ENCODE assay signal across 12 cellular contexts in the genomic region with DNA sequence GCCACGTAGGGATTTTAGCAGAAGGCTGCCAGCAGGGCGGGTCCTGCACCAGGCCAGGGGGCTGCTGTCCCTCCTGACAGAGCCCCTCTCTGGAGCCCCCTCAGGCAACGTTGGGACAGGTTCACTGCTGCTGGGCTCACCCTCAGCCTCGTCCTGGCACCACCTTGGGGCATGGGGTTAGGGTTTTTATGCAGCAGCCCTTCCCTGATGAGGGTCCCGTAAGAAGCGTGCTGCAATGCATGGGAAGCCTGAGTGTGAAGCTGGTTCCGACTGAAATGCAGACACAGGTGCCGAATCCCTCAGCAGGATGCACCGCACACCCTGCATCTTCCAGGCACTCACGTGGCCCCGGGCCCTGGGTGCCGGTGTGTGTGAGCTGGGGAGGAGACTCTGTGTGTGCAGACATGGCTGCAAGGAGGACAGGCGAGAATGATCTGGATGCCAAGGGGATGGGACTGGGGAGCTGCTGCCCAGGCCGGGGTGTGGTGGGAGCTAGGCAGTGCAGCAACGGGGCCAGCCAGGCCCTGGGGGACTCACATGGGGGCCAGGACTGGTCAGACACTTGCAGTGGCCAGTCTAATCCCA. TPM values are rescaled to one million over a fixed set of nuclear protein-coding genes. Genes with fewer than 3 reads are reported as not detected.
DNase-seq lines count a peak whose midpoint lies in the region; ATAC-seq and TF ChIP-seq lines count a peak whose summit lies in the region.
"Had no signal": no experiment of that assay in that cellular context is flagged by ENCODE, and none has a peak within 500 bp of the region (broad histone marks: within the 10 kb centered on the region; RNA-seq: fewer than 3 reads in every experiment).

No MANE protein-coding gene starts in this region.

- H3K4me2 ChIP-seq in hepatocyte: peak overlapping the region; percentile 29

- no peak for ATAC-seq in activated CD4-positive, alpha-beta T cell treated with anti-CD3 and anti-CD28 coated beads for 36 hours
- no peak for ATAC-seq in activated T-cell treated with anti-CD3 and anti-CD28 coated beads, Interleukin-2, amount 50 U/mL, for 4 hours
- ATAC-seq in sciatic nerve: no peak
- ATAC-seq in HG02759 (IDR thresholded peaks at IDR 0.05; ENCODE audit: unreplicated experiment): no peak
- ATAC-seq in esophagus mucosa: no peak

- H3K4me3 Mint-ChIP-seq in activated CD4-positive, alpha-beta T cell treated with anti-CD3 and anti-CD28 coated beads for 36 hours: no peak overlapping the region
- peak overlapping the region; percentile 37 for H3K4me3 Mint-ChIP-seq in activated T-cell treated with anti-CD3 and anti-CD28 coated beads, Interleukin-2, amount 50 U/mL, for 4 hours

- TF ChIP-seq CTCF in hepatocyte (IDR thresholded peaks at IDR 0.05; ENCODE audit: poor library complexity): no peak

- H3K9me3 ChIP-seq in hepatocyte (ENCODE audit: low read depth): no peaks in the 10 kb centered on the region

- POLR2A ChIA-PET in activated CD4-positive, alpha-beta T cell treated with anti-CD3 and anti-CD28 coated beads for 36 hours (lab: Charles Lee): no interaction called here

- intact Hi-C loops in activated CD4-positive, alpha-beta T cell treated with anti-CD3 and anti-CD28 coated beads for 36 hours (cut with DNase I, micrococcal nuclease): loop anchor here in 1 of 2 experiments (5.0 kb wide), 1 partner anchor 90 kb away; no protein-coding TSS in a partner anchor
- intact Hi-C loops in sciatic nerve (cut with DNase I): loop anchor here (5.0 kb wide), 1 partner anchor 85 kb away; no protein-coding TSS in a partner anchor

- no peaks in the 10 kb centered on the region for H4K20me1 ChIP-seq in hepatocyte (ENCODE audit: insufficient read depth, poor library complexity, severe bottlenecking)

- H2AFZ ChIP-seq in hepatocyte: no peak overlapping the region

- CTCF ChIA-PET in activated CD4-positive, alpha-beta T cell treated with anti-CD3 and anti-CD28 coated beads for 36 hours (lab: Charles Lee): no interaction called here

- no peaks in the 10 kb centered on the region for H3K9me2 ChIP-seq in hepatocyte (replicated peaks; ENCODE audit: insufficient read depth)

- 87% methylated on average over 14 of the region's 15 CpGs for WGBS in hepatocyte (ENCODE audit: low lambda C conversion rate, missing lambda C conversion rate)

- no peaks in the 10 kb centered on the region for H3K27me3 ChIP-seq in hepatocyte
- H3K27me3 ChIP-seq: cardiac muscle cell had no signal

- no peak overlapping the region for H3K27ac Mint-ChIP-seq in activated CD4-positive, alpha-beta T cell treated with anti-CD3 and anti-CD28 coated beads for 36 hours

- no peaks in the 10 kb centered on the region for H3K36me3 Mint-ChIP-seq in activated CD4-positive, alpha-beta T cell treated with anti-CD3 and anti-CD28 coated beads for 36 hours (ENCODE audit: low read depth)
- no peaks in the 10 kb centered on the region for H3K36me3 Mint-ChIP-seq in activated T-cell treated with anti-CD3 and anti-CD28 coated beads, Interleukin-2, amount 50 U/mL, for 4 hours (ENCODE audit: insufficient read depth)

- no peaks in the 10 kb centered on the region for H3K79me2 ChIP-seq in hepatocyte

- H3K4me1 Mint-ChIP-seq in activated CD4-positive, alpha-beta T cell treated with anti-CD3 and anti-CD28 coated beads for 36 hours: peaks cover 24% of the 10 kb centered on the region
- H3K4me1 Mint-ChIP-seq in activated T-cell treated with anti-CD3 and anti-CD28 coated beads, Interleukin-2, amount 50 U/mL, for 4 hours (ENCODE audit: low read depth): peaks cover 29% of the 10 kb centered on the region

- peaks cover 22% of the 10 kb centered on the region for H3K4me1 ChIP-seq in hepatocyte (ENCODE audit: insufficient read depth)

- no peaks in the 10 kb centered on the region for H3K36me3 ChIP-seq in hepatocyte (replicated peaks; ENCODE audit: insufficient read depth, low read depth)
- H3K36me3 ChIP-seq: cardiac muscle cell had no signal

- H3K27ac ChIP-seq in hepatocyte: no peak overlapping the region
- H3K27ac ChIP-seq: cardiac muscle cell had no signal

- no peak overlapping the region for H3K4me3 ChIP-seq in hepatocyte
- H3K4me3 ChIP-seq: cardiac muscle cell had no signal

- H3K9me3 Mint-ChIP-seq in activated CD4-positive, alpha-beta T cell treated with anti-CD3 and anti-CD28 coated beads for 36 hours (ENCODE audit: low read depth): no peaks in the 10 kb centered on the region
- no peaks in the 10 kb centered on the region for H3K9me3 Mint-ChIP-seq in activated T-cell treated with anti-CD3 and anti-CD28 coated beads, Interleukin-2, amount 50 U/mL, for 4 hours

- peaks cover 2% of the 10 kb centered on the region for H3K27me3 Mint-ChIP-seq in activated CD4-positive, alpha-beta T cell treated with anti-CD3 and anti-CD28 coated beads for 36 hours
- peaks cover 11% of the 10 kb centered on the region for H3K27me3 Mint-ChIP-seq in activated T-cell treated with anti-CD3 and anti-CD28 coated beads, Interleukin-2, amount 50 U/mL, for 4 hours (ENCODE audit: low read depth)

- peak; percentile 9 for DNase-seq in activated CD4-positive, alpha-beta T cell treated with anti-CD3 and anti-CD28 coated beads for 48 hours
- no peak for DNase-seq in activated CD4-positive, alpha-beta T cell treated with anti-CD3 and anti-CD28 coated beads for 36 hours
- DNase-seq in activated T-cell treated with anti-CD3 and anti-CD28 coated beads, Interleukin-2, amount 50 U/mL, for 4 hours: no peak
- DNase-seq in hepatocyte (ENCODE audit: low spot score): no peak
- DNase-seq in sciatic nerve (ENCODE audit: low spot score): peak; percentile 57
- no peak for DNase-seq in NCI-H2081 treated with DMSO at 0.1 percent for 48 hours (lab: John Stamatoyannopoulos, UW)
- DNase-seq: activated gamma-delta T cell, RPMI8226 had no signal

RNA-seq across cellular contexts. Expression of a gene that starts 27.1 kb away (rescaled TPM):
- total RNA-seq in activated CD4-positive, alpha-beta T cell treated with anti-CD3 and anti-CD28 coated beads for 36 hours: under 1 TPM; 0.48 to 0.61 TPM
- total RNA-seq in activated T-cell treated with anti-CD3 and anti-CD28 coated beads, Interleukin-2, amount 50 U/mL, for 4 hours: under 1 TPM; 0.21 to 0.66 (median 0.30) TPM
- total RNA-seq in hepatocyte: 0.16 and 0.83 TPM in 2 replicates
- polyA plus RNA-seq in hepatocyte: 1.3 and 1.9 TPM in 2 replicates
- total RNA-seq in sciatic nerve: 1.9 TPM
- 7.0 TPM for total RNA-seq in esophagus mucosa
- total RNA-seq: M059J had no signal

Comparison
In these comparisons a context has a peak if more than half of its experiments do, and no peak if none do; other contexts are left out.
1. DNase-seq: peak in activated CD4-positive, alpha-beta T cell treated with anti-CD3 and anti-CD28 coated beads for 48 hours (single experiment) and sciatic nerve (single experiment); none in activated CD4-positive, alpha-beta T cell treated with anti-CD3 and anti-CD28 coated beads for 36 hours (single experiment), activated T-cell treated with anti-CD3 and anti-CD28 coated beads, Interleukin-2, amount 50 U/mL, for 4 hours (single experiment), hepatocyte (single experiment) and NCI-H2081 treated with DMSO at 0.1 percent for 48 hours (single experiment).